In the genomic region with DNA sequence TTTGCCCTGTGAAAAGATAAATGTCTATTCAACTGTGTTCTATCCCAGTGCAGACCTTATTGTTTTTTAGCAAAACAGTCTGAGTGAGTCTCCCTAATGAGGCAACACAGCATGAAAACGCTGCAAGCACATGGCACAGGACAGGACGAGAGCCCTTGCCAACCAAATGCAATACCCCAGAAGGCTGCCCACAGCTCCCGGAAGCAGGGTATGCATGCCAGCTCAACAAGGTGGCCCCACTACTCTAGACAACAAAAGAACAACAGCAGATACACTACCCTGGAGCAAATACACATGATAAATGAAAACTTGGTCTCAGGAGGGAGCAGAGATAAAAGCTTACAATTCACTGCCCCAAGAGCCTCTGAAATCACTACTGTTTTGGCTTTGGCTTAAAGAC, we compare ENCODE assay signal across 3 cellular contexts.
TF ChIP-seq lines count a peak whose summit lies in the region.

No MANE protein-coding gene starts in this region.

TF ChIP-seq in SK-N-SH, 30 proteins besides CTCF, POLR2A, EP300 and RAD21 (continued from another document):
- TF ChIP-seq, protein P1, sequence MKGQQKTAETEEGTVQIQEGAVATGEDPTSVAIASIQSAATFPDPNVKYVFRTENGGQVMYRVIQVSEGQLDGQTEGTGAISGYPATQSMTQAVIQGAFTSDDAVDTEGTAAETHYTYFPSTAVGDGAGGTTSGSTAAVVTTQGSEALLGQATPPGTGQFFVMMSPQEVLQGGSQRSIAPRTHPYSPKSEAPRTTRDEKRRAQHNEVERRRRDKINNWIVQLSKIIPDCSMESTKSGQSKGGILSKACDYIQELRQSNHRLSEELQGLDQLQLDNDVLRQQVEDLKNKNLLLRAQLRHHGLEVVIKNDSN (IDR thresholded peaks at IDR 0.05; ENCODE audit: borderline replicate concordance, low read depth), result no peak
- TF ChIP-seq, protein P2, sequence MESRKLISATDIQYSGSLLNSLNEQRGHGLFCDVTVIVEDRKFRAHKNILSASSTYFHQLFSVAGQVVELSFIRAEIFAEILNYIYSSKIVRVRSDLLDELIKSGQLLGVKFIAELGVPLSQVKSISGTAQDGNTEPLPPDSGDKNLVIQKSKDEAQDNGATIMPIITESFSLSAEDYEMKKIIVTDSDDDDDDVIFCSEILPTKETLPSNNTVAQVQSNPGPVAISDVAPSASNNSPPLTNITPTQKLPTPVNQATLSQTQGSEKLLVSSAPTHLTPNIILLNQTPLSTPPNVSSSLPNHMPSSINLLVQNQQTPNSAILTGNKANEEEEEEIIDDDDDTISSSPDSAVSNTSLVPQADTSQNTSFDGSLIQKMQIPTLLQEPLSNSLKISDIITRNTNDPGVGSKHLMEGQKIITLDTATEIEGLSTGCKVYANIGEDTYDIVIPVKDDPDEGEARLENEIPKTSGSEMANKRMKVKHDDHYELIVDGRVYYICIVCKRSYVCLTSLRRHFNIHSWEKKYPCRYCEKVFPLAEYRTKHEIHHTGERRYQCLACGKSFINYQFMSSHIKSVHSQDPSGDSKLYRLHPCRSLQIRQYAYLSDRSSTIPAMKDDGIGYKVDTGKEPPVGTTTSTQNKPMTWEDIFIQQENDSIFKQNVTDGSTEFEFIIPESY (IDR thresholded peaks at IDR 0.05; ENCODE audit: borderline replicate concordance, low read depth), result no peak
TF ChIP-seq in SK-N-SH: peak in this region for 1.

TF ChIP-seq in SK-N-SH treated with all-trans-retinoic acid at 6 μM for 48 hours, 23 proteins besides CTCF, POLR2A, EP300 and RAD21 (continued from another document):
- TF ChIP-seq, protein P3, sequence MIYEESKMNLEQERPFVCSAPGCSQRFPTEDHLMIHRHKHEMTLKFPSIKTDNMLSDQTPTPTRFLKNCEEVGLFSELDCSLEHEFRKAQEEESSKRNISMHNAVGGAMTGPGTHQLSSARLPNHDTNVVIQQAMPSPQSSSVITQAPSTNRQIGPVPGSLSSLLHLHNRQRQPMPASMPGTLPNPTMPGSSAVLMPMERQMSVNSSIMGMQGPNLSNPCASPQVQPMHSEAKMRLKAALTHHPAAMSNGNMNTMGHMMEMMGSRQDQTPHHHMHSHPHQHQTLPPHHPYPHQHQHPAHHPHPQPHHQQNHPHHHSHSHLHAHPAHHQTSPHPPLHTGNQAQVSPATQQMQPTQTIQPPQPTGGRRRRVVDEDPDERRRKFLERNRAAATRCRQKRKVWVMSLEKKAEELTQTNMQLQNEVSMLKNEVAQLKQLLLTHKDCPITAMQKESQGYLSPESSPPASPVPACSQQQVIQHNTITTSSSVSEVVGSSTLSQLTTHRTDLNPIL (CRISPR knock-in tag; IDR thresholded peaks at IDR 0.05; ENCODE audit: low read depth), result no peak
- TF ChIP-seq, protein P4, sequence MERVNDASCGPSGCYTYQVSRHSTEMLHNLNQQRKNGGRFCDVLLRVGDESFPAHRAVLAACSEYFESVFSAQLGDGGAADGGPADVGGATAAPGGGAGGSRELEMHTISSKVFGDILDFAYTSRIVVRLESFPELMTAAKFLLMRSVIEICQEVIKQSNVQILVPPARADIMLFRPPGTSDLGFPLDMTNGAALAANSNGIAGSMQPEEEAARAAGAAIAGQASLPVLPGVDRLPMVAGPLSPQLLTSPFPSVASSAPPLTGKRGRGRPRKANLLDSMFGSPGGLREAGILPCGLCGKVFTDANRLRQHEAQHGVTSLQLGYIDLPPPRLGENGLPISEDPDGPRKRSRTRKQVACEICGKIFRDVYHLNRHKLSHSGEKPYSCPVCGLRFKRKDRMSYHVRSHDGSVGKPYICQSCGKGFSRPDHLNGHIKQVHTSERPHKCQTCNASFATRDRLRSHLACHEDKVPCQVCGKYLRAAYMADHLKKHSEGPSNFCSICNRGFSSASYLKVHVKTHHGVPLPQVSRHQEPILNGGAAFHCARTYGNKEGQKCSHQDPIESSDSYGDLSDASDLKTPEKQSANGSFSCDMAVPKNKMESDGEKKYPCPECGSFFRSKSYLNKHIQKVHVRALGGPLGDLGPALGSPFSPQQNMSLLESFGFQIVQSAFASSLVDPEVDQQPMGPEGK (CRISPR knock-in tag; IDR thresholded peaks at IDR 0.05; ENCODE audit: borderline replicate concordance), result no peak
- TF ChIP-seq ZFP3 (CRISPR knock-in tag; IDR thresholded peaks at IDR 0.05), result no peak
- no peak for TF ChIP-seq ZNF565 (CRISPR knock-in tag; conservative IDR thresholded peaks at IDR 0.05; ENCODE audit: low read depth)
- no peak for TF ChIP-seq ESRRG (CRISPR knock-in tag; IDR thresholded peaks at IDR 0.05)
- TF ChIP-seq ZNF8 (CRISPR knock-in tag; IDR thresholded peaks at IDR 0.05), result no peak

TF ChIP-seq in H1, 55 proteins besides CTCF, POLR2A, EP300 and RAD21 (continued from another document):
- TF ChIP-seq MAFK (IDR thresholded peaks at IDR 0.05; ENCODE audit: low read depth, low read length) (no peak), SAP30 (IDR thresholded peaks at IDR 0.05; ENCODE audit: insufficient read depth, insufficient replicate concordance, low read length) (no peak), SIN3A (conservative IDR thresholded peaks at IDR 0.05 in 1 of 2, IDR thresholded peaks at IDR 0.05 in 1 of 2; ENCODE audit: low read depth in 1 of 2, low read length in 2 of 2) (no peak), CEBPB (IDR thresholded peaks at IDR 0.05; ENCODE audit: low read depth, low read length) (no peak)
